ENCODE assay signal across 8 cellular contexts in genomic region chr15:65029736-65030208, GRCh38. TPM values are rescaled to one million over a fixed set of nuclear protein-coding genes. Genes with fewer than 3 reads are reported as not detected.
DNase-seq lines count a peak whose midpoint lies in the region; ATAC-seq and TF ChIP-seq lines count a peak whose summit lies in the region.

No MANE protein-coding gene starts in this region.

- H3K4me1 Mint-ChIP-seq in activated B cell treated with CpG ODN at 0.5 μM for 24 hours, result peaks cover 23% of the 10 kb centered on the region
- peaks cover 32% of the 10 kb centered on the region for H3K4me1 Mint-ChIP-seq in stimulated activated memory B cell treated with anti-CD40 and anti-IgM and Interleukin-4, amounts not matched to agents 10 μg/mL and 1 μg/mL and 100 μg/mL, for 72 hours

- H3K36me3 ChIP-seq in SK-N-SH (replicated peaks in 1 of 2; ENCODE audit: control insufficient read depth in 1 of 2, insufficient read depth in 2 of 2, low read length in 1 of 2) (peaks cover 3 to 19% of the 10 kb centered on the region in 2 experiments), iPS-18a (ENCODE audit: control insufficient read depth, low read depth, low read length) (peaks cover 11% of the 10 kb centered on the region), H7 (replicated peaks; ENCODE audit: control insufficient read depth, insufficient read depth, low read length) (no peaks in the 10 kb centered on the region; the same call in 1 of the 2 replicates)

- POLR2A ChIA-PET in SK-N-SH (lab: Yijun Ruan, JAX) (no interaction called here), activated B cell treated with CpG ODN at 0.5 μM for 24 hours (lab: Charles Lee) (no interaction called here)

- H3K27me3 ChIP-seq in SK-N-SH (ENCODE audit: insufficient read depth) (no peaks in the 10 kb centered on the region), iPS-18a (ENCODE audit: control insufficient read depth, insufficient read depth, low read length) (no peaks in the 10 kb centered on the region), H7 (ENCODE audit: control insufficient read depth, insufficient read depth, low read length) (no peaks in the 10 kb centered on the region)

- 69% methylated on average over 12 of the region's 12 CpGs for WGBS in SK-N-SH (ENCODE audit: low lambda C conversion rate)

- intact Hi-C loops in activated B cell treated with CpG ODN at 0.5 μM for 24 hours (cut with micrococcal nuclease), result loop anchor here (1.0 kb wide), 2 partner anchors 39 to 275 kb away; partner anchors contain the start of gene RNU5B-1

- peak overlapping the region; percentile 85 for H3K4me3 Mint-ChIP-seq in activated B cell treated with CpG ODN at 0.5 μM for 24 hours
- H3K4me3 Mint-ChIP-seq in stimulated activated memory B cell treated with anti-CD40 and anti-IgM and Interleukin-4, amounts not matched to agents 10 μg/mL and 1 μg/mL and 100 μg/mL, for 72 hours, result peak overlapping the region; percentile 90

- TF ChIP-seq CTCF in SK-N-SH (IDR thresholded peaks at IDR 0.05) (no peak), activated B cell treated with CpG ODN at 0.5 μM for 24 hours (IDR thresholded peaks at IDR 0.05) (no peak)

- H3K27ac ChIP-seq in SK-N-SH (ENCODE audit: low read depth in 2 of 2, low read length in 1 of 2), result no peak overlapping the region
- H3K27ac ChIP-seq in iPS-18a (ENCODE audit: low read length), result no peak overlapping the region

- H3K9me3 ChIP-seq in SK-N-SH, result no peaks in the 10 kb centered on the region
- no peaks in the 10 kb centered on the region for H3K9me3 ChIP-seq in iPS-18a (ENCODE audit: control insufficient read depth, low read depth, low read length)

- CTCF ChIA-PET in SK-N-SH (lab: Yijun Ruan, JAX) (no interaction called here), activated B cell treated with CpG ODN at 0.5 μM for 24 hours (lab: Charles Lee) (no interaction called here)

- H3K36me3 Mint-ChIP-seq in activated B cell treated with CpG ODN at 0.5 μM for 24 hours (ENCODE audit: low read depth), result peaks cover 17% of the 10 kb centered on the region
- peaks cover 13% of the 10 kb centered on the region for H3K36me3 Mint-ChIP-seq in stimulated activated memory B cell treated with anti-CD40 and anti-IgM and Interleukin-4, amounts not matched to agents 10 μg/mL and 1 μg/mL and 100 μg/mL, for 72 hours

- H3K9ac ChIP-seq in SK-N-SH (no peak overlapping the region), iPS-18a (ENCODE audit: low read length) (no peak overlapping the region)

- H3K9me3 Mint-ChIP-seq in activated B cell treated with CpG ODN at 0.5 μM for 24 hours, result no peaks in the 10 kb centered on the region
- H3K9me3 Mint-ChIP-seq in stimulated activated memory B cell treated with anti-CD40 and anti-IgM and Interleukin-4, amounts not matched to agents 10 μg/mL and 1 μg/mL and 100 μg/mL, for 72 hours, result no peaks in the 10 kb centered on the region

- ATAC-seq in SK-N-SH treated with all-trans-retinoic acid at 6 μM for 48 hours (no peak), activated B cell treated with CpG ODN at 0.5 μM for 24 hours (ENCODE audit: low read depth) (no peak)
- ATAC-seq in stimulated activated memory B cell treated with anti-CD40 and anti-IgM and Interleukin-4, amounts not matched to agents 10 μg/mL and 1 μg/mL and 100 μg/mL, for 72 hours, result no peak

- no peak for TF ChIP-seq EP300 in SK-N-SH (IDR thresholded peaks at IDR 0.05; ENCODE audit: borderline replicate concordance in 1 of 2, low read depth in 1 of 2, low read length in 1 of 2)

- H3K27me3 Mint-ChIP-seq in activated B cell treated with CpG ODN at 0.5 μM for 24 hours, result peaks cover 7% of the 10 kb centered on the region
- no peaks in the 10 kb centered on the region for H3K27me3 Mint-ChIP-seq in stimulated activated memory B cell treated with anti-CD40 and anti-IgM and Interleukin-4, amounts not matched to agents 10 μg/mL and 1 μg/mL and 100 μg/mL, for 72 hours

- peak overlapping the region; percentile 76 to 92; a peak in 3 of 4 replicates for H3K4me3 ChIP-seq in SK-N-SH (ENCODE audit: low read depth in 2 of 2, low read length in 1 of 2)
- peak overlapping the region; percentile 91 for H3K4me3 ChIP-seq in iPS-18a (ENCODE audit: low read length)
- H3K4me3 ChIP-seq in H7 (ENCODE audit: insufficient read depth, low read depth, low read length), result no peak overlapping the region

- peaks cover 0 to 6% of the 10 kb centered on the region in 2 experiments; a peak in 2 of 4 replicates for H3K4me1 ChIP-seq in SK-N-SH (ENCODE audit: control insufficient read depth in 1 of 2, insufficient read depth in 2 of 2, low read depth in 1 of 2, low read length in 1 of 2)
- peaks cover 5% of the 10 kb centered on the region for H3K4me1 ChIP-seq in iPS-18a (ENCODE audit: control insufficient read depth, low read depth, low read length)

- DNase-seq in SK-N-SH (no peak), activated B cell treated with CpG ODN at 0.5 μM for 24 hours (no peak), H7 (no peak), NCI-H1694 (lab: John Stamatoyannopoulos, UW) (no peak), AG20443 (ENCODE audit: low spot score) (no peak)

- TF ChIP-seq RAD21 in SK-N-SH (IDR thresholded peaks at IDR 0.05; ENCODE audit: low read length), result no peak

- H3K27ac Mint-ChIP-seq in activated B cell treated with CpG ODN at 0.5 μM for 24 hours, result no peak overlapping the region
- peak overlapping the region; percentile 74 for H3K27ac Mint-ChIP-seq in stimulated activated memory B cell treated with anti-CD40 and anti-IgM and Interleukin-4, amounts not matched to agents 10 μg/mL and 1 μg/mL and 100 μg/mL, for 72 hours

- H3F3A ChIP-seq in SK-N-SH (replicated peaks; ENCODE audit: insufficient read depth), result no peaks in the 10 kb centered on the region

- peak overlapping the region; percentile 93; the same call in 1 of the 2 replicates for H2AFZ ChIP-seq in SK-N-SH (ENCODE audit: low read depth)

- no peak overlapping the region for H3K4me2 ChIP-seq in SK-N-SH

- no peaks in the 10 kb centered on the region for H4K20me1 ChIP-seq in SK-N-SH (ENCODE audit: insufficient read depth)

- H3K9me2 ChIP-seq in SK-N-SH, result no peaks in the 10 kb centered on the region

- peaks cover 25% of the 10 kb centered on the region for H3K79me2 ChIP-seq in SK-N-SH (ENCODE audit: insufficient read depth)

TF ChIP-seq in SK-N-SH, 30 proteins besides CTCF, POLR2A, EP300 and RAD21 (continues in another document):
- TF ChIP-seq SMC3 (IDR thresholded peaks at IDR 0.05; ENCODE audit: low read depth, low read length), result no peak

TF ChIP-seq in SK-N-SH treated with all-trans-retinoic acid at 6 μM for 48 hours, 23 proteins besides CTCF, POLR2A, EP300 and RAD21 (continues in another document):
- TF ChIP-seq OSR1 (CRISPR knock-in tag; IDR thresholded peaks at IDR 0.05) (no peak), CSRNP3 (CRISPR knock-in tag; IDR thresholded peaks at IDR 0.05) (no peak)
- TF ChIP-seq, protein P1, sequence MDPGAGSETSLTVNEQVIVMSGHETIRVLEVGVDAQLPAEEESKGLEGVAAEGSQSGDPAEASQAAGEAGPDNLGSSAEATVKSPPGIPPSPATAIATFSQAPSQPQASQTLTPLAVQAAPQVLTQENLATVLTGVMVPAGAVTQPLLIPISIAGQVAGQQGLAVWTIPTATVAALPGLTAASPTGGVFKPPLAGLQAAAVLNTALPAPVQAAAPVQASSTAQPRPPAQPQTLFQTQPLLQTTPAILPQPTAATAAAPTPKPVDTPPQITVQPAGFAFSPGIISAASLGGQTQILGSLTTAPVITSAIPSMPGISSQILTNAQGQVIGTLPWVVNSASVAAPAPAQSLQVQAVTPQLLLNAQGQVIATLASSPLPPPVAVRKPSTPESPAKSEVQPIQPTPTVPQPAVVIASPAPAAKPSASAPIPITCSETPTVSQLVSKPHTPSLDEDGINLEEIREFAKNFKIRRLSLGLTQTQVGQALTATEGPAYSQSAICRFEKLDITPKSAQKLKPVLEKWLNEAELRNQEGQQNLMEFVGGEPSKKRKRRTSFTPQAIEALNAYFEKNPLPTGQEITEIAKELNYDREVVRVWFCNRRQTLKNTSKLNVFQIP (CRISPR knock-in tag; IDR thresholded peaks at IDR 0.05; ENCODE audit: borderline replicate concordance, low read depth), result no peak

RNA-seq across cellular contexts. Expression of gene MTFMT, which starts 0.3 kb away (rescaled TPM):
- polyA plus RNA-seq in SK-N-SH (2012; rRNA removed), result 12.1 and 12.7 TPM in 2 replicates
- 14.1 and 14.6 TPM in 2 replicates for polyA plus RNA-seq in SK-N-SH (2012; cell fraction: cytosol; rRNA removed)
- 6.7 and 7.9 TPM in 2 replicates for polyA plus RNA-seq in SK-N-SH (2012; cell fraction: nucleus; rRNA removed)
- total RNA-seq in activated B cell treated with CpG ODN at 0.5 μM for 24 hours, result 9.8 and 13.5 TPM in 2 replicates
- total RNA-seq in H7 (2014; rRNA removed; shearing (Covaris generic)), result 28.2 and 32.3 TPM in 2 replicates

RNA-seq across cellular contexts. Expression of gene SLC51B, which starts 15.4 kb away (rescaled TPM):
- not detected in 2 replicates for polyA plus RNA-seq in SK-N-SH (2012; rRNA removed)
- not detected in 2 replicates for polyA plus RNA-seq in SK-N-SH (2012; cell fraction: cytosol; rRNA removed)
- not detected in 2 replicates for polyA plus RNA-seq in SK-N-SH (2012; cell fraction: nucleus; rRNA removed)
- not detected in 2 replicates for total RNA-seq in activated B cell treated with CpG ODN at 0.5 μM for 24 hours
- not detected in 2 replicates for total RNA-seq in H7 (2014; rRNA removed; shearing (Covaris generic))

RNA-seq across cellular contexts. Expression of gene RASL12, which starts 38.0 kb away (rescaled TPM):
- not detected in 2 replicates for polyA plus RNA-seq in SK-N-SH (2012; rRNA removed)
- polyA plus RNA-seq in SK-N-SH (2012; cell fraction: cytosol; rRNA removed), result not detected in 2 replicates
- not detected in 2 replicates for polyA plus RNA-seq in SK-N-SH (2012; cell fraction: nucleus; rRNA removed)
- total RNA-seq in activated B cell treated with CpG ODN at 0.5 μM for 24 hours, result not detected in 2 replicates
- total RNA-seq in H7 (2014; rRNA removed; shearing (Covaris generic)), result 20.9 and 22.1 TPM in 2 replicates

RNA-seq across cellular contexts. Expression of gene SPG21, which starts 40.1 kb away (rescaled TPM):
- 56.5 and 57.1 TPM in 2 replicates for polyA plus RNA-seq in SK-N-SH (2012; rRNA removed)
- 70.2 and 70.8 TPM in 2 replicates for polyA plus RNA-seq in SK-N-SH (2012; cell fraction: cytosol; rRNA removed)
- 27.5 and 39.7 TPM in 2 replicates for polyA plus RNA-seq in SK-N-SH (2012; cell fraction: nucleus; rRNA removed)
- total RNA-seq in activated B cell treated with CpG ODN at 0.5 μM for 24 hours, result 74.7 and 75.7 TPM in 2 replicates
- total RNA-seq in H7 (2014; rRNA removed; shearing (Covaris generic)), result 53.2 and 59.9 TPM in 2 replicates

RNA-seq across cellular contexts. Expression of gene KBTBD13, which starts 46.8 kb away (rescaled TPM):
- not detected in 2 replicates for polyA plus RNA-seq in SK-N-SH (2012; rRNA removed)
- polyA plus RNA-seq in SK-N-SH (2012; cell fraction: cytosol; rRNA removed), result not detected in 2 replicates
- polyA plus RNA-seq in SK-N-SH (2012; cell fraction: nucleus; rRNA removed), result not detected in 2 replicates
- total RNA-seq in activated B cell treated with CpG ODN at 0.5 μM for 24 hours, result not detected in 2 replicates
- total RNA-seq in H7 (2014; rRNA removed; shearing (Covaris generic)), result 0.17 TPM in 1 of 2 replicates, not detected in the other

Comparison
In these comparisons a context has a peak if more than half of its experiments do, and no peak if none do; other contexts are left out.
1. RNA of gene RASL12, which starts 38.0 kb away (total RNA-seq): 20.9 to 22.1 TPM in H7; not detected in activated B cell treated with CpG ODN at 0.5 μM for 24 hours; every median in the first group is over 10 times any median in the second.